ENCODE assay signal across 8 cellular contexts in the genomic region with DNA sequence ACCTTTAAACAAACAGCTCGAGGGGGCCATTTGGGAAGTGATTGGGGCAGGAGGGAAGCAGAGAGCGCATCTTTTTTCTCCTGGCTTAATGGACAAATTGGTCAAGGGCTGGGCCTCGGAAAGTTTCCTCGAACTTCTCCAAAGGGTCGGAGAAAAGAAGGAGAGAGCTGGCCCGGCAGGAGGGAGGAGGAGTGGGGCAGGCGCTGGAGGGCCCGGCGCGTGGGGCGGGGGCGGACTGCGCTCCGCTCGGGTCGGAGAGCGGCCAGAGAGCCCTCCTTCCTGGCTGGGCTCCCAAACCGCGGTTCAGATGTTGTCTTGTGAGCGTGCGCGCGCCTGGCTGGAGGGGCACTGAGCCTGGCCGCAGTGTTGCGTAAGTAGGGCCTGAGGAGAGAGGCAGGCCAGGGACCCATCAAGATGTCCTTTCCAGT. TPM values are rescaled to one million over a fixed set of nuclear protein-coding genes. Genes with fewer than 3 reads are reported as not detected.
DNase-seq lines count a peak whose midpoint lies in the region; ATAC-seq and TF ChIP-seq lines count a peak whose summit lies in the region.

No MANE protein-coding gene starts in this region.

- CTCF ChIA-PET in mammary epithelial cell (lab: Charles Lee; ENCODE audit: low non-redundant PET), result no interaction called here

- peaks cover 3% of the 10 kb centered on the region for H3K27me3 ChIP-seq in HL-60 (ENCODE audit: insufficient read depth, poor library complexity, severe bottlenecking)
- H3K27me3 ChIP-seq in mammary epithelial cell (ENCODE audit: insufficient read depth, low read length), result no peaks in the 10 kb centered on the region
- H3K27me3 ChIP-seq in skeletal muscle satellite cell (ENCODE audit: control insufficient read depth, insufficient read depth, low read length), result no peaks in the 10 kb centered on the region

- intact Hi-C loops in mammary epithelial cell (cut with micrococcal nuclease), result no loop called here

- no peaks in the 10 kb centered on the region for H3K79me2 ChIP-seq in mammary epithelial cell (ENCODE audit: insufficient read depth, low read length)

- peaks cover 24% of the 10 kb centered on the region for H3K4me1 ChIP-seq in mammary epithelial cell (ENCODE audit: insufficient read depth, low read length)
- H3K4me1 ChIP-seq in skeletal muscle satellite cell (ENCODE audit: control insufficient read depth, insufficient read depth, low read length), result peaks cover 67% of the 10 kb centered on the region

- H3K4me3 ChIP-seq in HL-60 (replicated peaks; ENCODE audit: insufficient read depth, low read length), result peak overlapping the region; percentile 51
- H3K4me3 ChIP-seq in mammary epithelial cell (replicated peaks in 1 of 3; ENCODE audit: insufficient read depth in 1 of 3, low read depth in 2 of 3, low read length in 3 of 3), result peak overlapping the region; percentile 13 to 52 (median 47)
- H3K4me3 ChIP-seq in skeletal muscle satellite cell (ENCODE audit: low read length), result peak overlapping the region; percentile 91

- H3K9me3 ChIP-seq in mammary epithelial cell (replicated peaks; ENCODE audit: insufficient read depth, low read length) (no peaks in the 10 kb centered on the region), skeletal muscle satellite cell (replicated peaks; ENCODE audit: low read length) (no peaks in the 10 kb centered on the region)

- H3K36me3 ChIP-seq in mammary epithelial cell (ENCODE audit: insufficient read depth, low read length), result no peaks in the 10 kb centered on the region
- peaks cover 30% of the 10 kb centered on the region for H3K36me3 ChIP-seq in skeletal muscle satellite cell (ENCODE audit: insufficient read depth, low read length)

- DNase-seq in HL-60 (ENCODE audit: low read depth in 1 of 2, low spot score in 1 of 2), result peak; percentile 37 to 58
- peak; percentile 59 for DNase-seq in mammary epithelial cell
- DNase-seq in inferior parietal cortex (ENCODE audit: extremely low spot score), result peak; percentile 7
- DNase-seq in stimulated activated naive CD8-positive, alpha-beta T cell treated with anti-CD3 and anti-CD28 coated beads, Interleukin-15, Interleukin-2, amounts not matched to agents 100 U/mL and 50 U/mL, for 24 hours, result no peak

- H3K27ac ChIP-seq in HL-60 (replicated peaks), result no peak overlapping the region
- H3K27ac ChIP-seq in mammary epithelial cell (ENCODE audit: insufficient read depth, low read depth, low read length), result no peak overlapping the region

- 8% methylated on average over 5 of the region's 25 CpGs for WGBS in mammary epithelial cell (ENCODE audit: low coverage, missing lambda C conversion rate)

- H3K4me2 ChIP-seq in mammary epithelial cell (ENCODE audit: insufficient read depth, low read depth, low read length) (peak overlapping the region; percentile 90), skeletal muscle satellite cell (ENCODE audit: low read length) (peak overlapping the region; percentile 99)

- ATAC-seq in HG03378 (IDR thresholded peaks at IDR 0.05; ENCODE audit: unreplicated experiment), result no peak
- ATAC-seq in stimulated activated naive CD8-positive, alpha-beta T cell treated with anti-CD3 and anti-CD28 coated beads, Interleukin-15, Interleukin-2, amounts not matched to agents 100 U/mL and 50 U/mL, for 24 hours, result no peak
- no peak for ATAC-seq in HG03460 (IDR thresholded peaks at IDR 0.05; ENCODE audit: unreplicated experiment)
- ATAC-seq in GM19455 (IDR thresholded peaks at IDR 0.05; ENCODE audit: unreplicated experiment), result no peak

- BruUV-seq in mammary epithelial cell (replicated peaks; lab: Mats Ljungman, UMichigan), result no TSS peak

- H3K9ac ChIP-seq in mammary epithelial cell (ENCODE audit: insufficient read depth, low read length) (no peak overlapping the region), skeletal muscle satellite cell (ENCODE audit: low read depth, low read length) (peak overlapping the region; percentile 92)

- TF ChIP-seq CTCF in HL-60 (IDR thresholded peaks at IDR 0.05; ENCODE audit: insufficient read depth, low read length) (no peak), mammary epithelial cell (conservative IDR thresholded peaks at IDR 0.05 in 1 of 2, IDR thresholded peaks at IDR 0.05 in 1 of 2; ENCODE audit: extremely low read depth in 1 of 2, insufficient read depth in 1 of 2, low read depth in 1 of 2, low read length in 2 of 2) (no peak)

- peak overlapping the region; percentile 70 for H2AFZ ChIP-seq in mammary epithelial cell (ENCODE audit: low read depth, low read length)

- in situ Hi-C loops in mammary epithelial cell (cut with MboI; ENCODE audit: low sequenced_read_pairs in 2 of 2), result no loop called here

- dilution Hi-C loops in mammary epithelial cell (cut with HindIII; ENCODE audit: low sequenced_read_pairs), result no loop called here

- H4K20me1 ChIP-seq in mammary epithelial cell (ENCODE audit: insufficient read depth, low read length), result no peaks in the 10 kb centered on the region

RNA-seq across cellular contexts. Expression of a gene that starts 1.2 kb away (rescaled TPM):
- 10 to 100 TPM; 18.2 to 68.2 TPM for total RNA-seq in mammary epithelial cell
- 24.9 TPM for polyA plus RNA-seq in mammary epithelial cell
- 35.5 TPM for polyA minus RNA-seq in mammary epithelial cell
- 377 and 392 TPM in 2 replicates for total RNA-seq in skeletal muscle satellite cell (2012; rRNA removed)

RNA-seq across cellular contexts. Expression of a gene that starts 28.6 kb away (rescaled TPM):
- total RNA-seq in mammary epithelial cell, result 100 to 1,000 TPM in 1 of 2 donors, 10 to 100 TPM in 1; 50.5 to 173 TPM
- 32.4 TPM for polyA plus RNA-seq in mammary epithelial cell
- 109 TPM for polyA minus RNA-seq in mammary epithelial cell
- total RNA-seq in skeletal muscle satellite cell (2012; rRNA removed), result 6.6 and 8.6 TPM in 2 replicates
